1 cellular context compared by ENCODE assay signal in the genomic region with DNA sequence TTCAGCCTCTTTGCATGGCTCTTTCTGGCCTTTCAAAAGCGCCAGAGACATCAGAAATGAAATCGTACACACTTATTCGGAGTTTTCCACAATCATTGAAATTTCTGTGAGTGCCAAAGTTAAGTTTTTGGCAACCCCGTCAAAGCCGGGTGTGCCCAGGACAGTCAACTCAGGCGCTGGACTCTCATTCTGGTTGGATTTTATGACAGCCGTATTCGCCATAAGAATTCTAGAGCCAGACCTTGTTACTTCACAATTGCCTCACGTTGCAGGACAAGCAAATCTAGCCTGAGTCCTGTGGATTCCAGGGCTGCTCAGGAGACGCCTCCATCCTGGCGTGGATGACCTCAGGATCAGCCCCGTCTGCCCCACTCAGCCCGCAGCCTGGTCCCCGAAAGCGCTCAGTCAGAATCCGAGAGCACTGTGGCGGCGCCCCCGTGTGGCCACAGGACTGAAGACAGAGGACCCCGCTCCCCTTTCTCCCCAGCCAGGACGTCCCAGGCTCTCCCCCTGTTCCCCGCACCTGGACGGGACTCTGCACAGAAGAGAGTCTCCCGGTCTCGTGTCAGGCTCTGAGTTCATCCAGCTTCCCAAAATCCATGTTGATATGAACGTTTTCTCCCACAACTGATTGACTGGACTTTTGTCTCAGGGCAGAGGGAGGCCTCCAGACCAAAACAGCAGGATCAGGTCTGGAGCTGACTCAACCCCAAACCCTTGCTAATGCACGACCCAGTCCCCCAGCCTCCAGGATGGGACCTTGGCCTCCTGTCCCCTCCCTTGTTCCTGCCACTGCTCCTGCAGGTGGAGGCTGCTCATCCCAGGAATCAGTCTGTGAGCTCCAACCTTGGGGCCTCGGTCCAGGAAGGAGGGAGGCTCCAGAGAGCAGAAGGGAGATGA.
TF ChIP-seq lines count a peak whose summit lies in the region.

No MANE protein-coding gene starts in this region.

TF ChIP-seq in HCT116, 20 proteins besides CTCF, POLR2A, EP300 and RAD21 (continued from another document):
- TF ChIP-seq, protein P1, sequence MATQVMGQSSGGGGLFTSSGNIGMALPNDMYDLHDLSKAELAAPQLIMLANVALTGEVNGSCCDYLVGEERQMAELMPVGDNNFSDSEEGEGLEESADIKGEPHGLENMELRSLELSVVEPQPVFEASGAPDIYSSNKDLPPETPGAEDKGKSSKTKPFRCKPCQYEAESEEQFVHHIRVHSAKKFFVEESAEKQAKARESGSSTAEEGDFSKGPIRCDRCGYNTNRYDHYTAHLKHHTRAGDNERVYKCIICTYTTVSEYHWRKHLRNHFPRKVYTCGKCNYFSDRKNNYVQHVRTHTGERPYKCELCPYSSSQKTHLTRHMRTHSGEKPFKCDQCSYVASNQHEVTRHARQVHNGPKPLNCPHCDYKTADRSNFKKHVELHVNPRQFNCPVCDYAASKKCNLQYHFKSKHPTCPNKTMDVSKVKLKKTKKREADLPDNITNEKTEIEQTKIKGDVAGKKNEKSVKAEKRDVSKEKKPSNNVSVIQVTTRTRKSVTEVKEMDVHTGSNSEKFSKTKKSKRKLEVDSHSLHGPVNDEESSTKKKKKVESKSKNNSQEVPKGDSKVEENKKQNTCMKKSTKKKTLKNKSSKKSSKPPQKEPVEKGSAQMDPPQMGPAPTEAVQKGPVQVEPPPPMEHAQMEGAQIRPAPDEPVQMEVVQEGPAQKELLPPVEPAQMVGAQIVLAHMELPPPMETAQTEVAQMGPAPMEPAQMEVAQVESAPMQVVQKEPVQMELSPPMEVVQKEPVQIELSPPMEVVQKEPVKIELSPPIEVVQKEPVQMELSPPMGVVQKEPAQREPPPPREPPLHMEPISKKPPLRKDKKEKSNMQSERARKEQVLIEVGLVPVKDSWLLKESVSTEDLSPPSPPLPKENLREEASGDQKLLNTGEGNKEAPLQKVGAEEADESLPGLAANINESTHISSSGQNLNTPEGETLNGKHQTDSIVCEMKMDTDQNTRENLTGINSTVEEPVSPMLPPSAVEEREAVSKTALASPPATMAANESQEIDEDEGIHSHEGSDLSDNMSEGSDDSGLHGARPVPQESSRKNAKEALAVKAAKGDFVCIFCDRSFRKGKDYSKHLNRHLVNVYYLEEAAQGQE (IDR thresholded peaks at IDR 0.05; ENCODE audit: low read depth): no peak
- TF ChIP-seq ELF1 (IDR thresholded peaks at IDR 0.05; ENCODE audit: borderline replicate concordance, low read depth): no peak
- TF ChIP-seq, protein P2, sequence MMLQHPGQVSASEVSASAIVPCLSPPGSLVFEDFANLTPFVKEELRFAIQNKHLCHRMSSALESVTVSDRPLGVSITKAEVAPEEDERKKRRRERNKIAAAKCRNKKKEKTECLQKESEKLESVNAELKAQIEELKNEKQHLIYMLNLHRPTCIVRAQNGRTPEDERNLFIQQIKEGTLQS (IDR thresholded peaks at IDR 0.05): no peak
- no peak for TF ChIP-seq JUND (IDR thresholded peaks at IDR 0.05)
